ENCODE assay signal across 1 cellular context in genomic region chr3:8186213-8186612, GRCh38.
TF ChIP-seq lines count a peak whose summit lies in the region.

No MANE protein-coding gene starts in this region.

TF ChIP-seq in GM23338, 12 proteins besides CTCF, POLR2A, EP300 and RAD21 (continued from another document):
- TF ChIP-seq ZNF462 (CRISPR knock-in tag; IDR thresholded peaks at IDR 0.05), result no peak
- TF ChIP-seq REST (IDR thresholded peaks at IDR 0.05; ENCODE audit: unreplicated experiment), result no peak
- TF ChIP-seq POLR2AphosphoS5 (IDR thresholded peaks at IDR 0.05; ENCODE audit: low read depth), result no peak
- no peak for TF ChIP-seq JUNB (IDR thresholded peaks at IDR 0.05; ENCODE audit: unreplicated experiment)
- TF ChIP-seq EZH2phosphoT487 (IDR thresholded peaks at IDR 0.05; ENCODE audit: unreplicated experiment), result no peak
- TF ChIP-seq ETS1 (IDR thresholded peaks at IDR 0.05), result no peak
- TF ChIP-seq ZNF331 (CRISPR knock-in tag; IDR thresholded peaks at IDR 0.05; ENCODE audit: low read depth), result no peak
- no peak for TF ChIP-seq STAT1 (IDR thresholded peaks at IDR 0.05; ENCODE audit: unreplicated experiment)
- no peak for TF ChIP-seq EZH2 (IDR thresholded peaks at IDR 0.05; ENCODE audit: low read depth, unreplicated experiment)
- no peak for TF ChIP-seq ZNF114 (CRISPR knock-in tag; IDR thresholded peaks at IDR 0.05)
- TF ChIP-seq CREB1 (CRISPR knock-in tag; IDR thresholded peaks at IDR 0.05; ENCODE audit: low read depth), result no peak
TF ChIP-seq in GM23338: peak in this region for 0.
